In genomic region chr4:146350114-146350513, GRCh38 we compare ENCODE assay signal across 8 cellular contexts.
A peak's percentile ranks its signal among the peaks of the same experiment; 100 is the strongest.
DNase-seq lines count a peak whose midpoint lies in the region; ATAC-seq, FAIRE-seq and TF ChIP-seq lines count a peak whose summit lies in the region.
"Not testable (repeated sequence)": the region's sequence is repeated elsewhere in the genome, so short reads cannot be mapped to it uniquely, and the experiment has no call there.

No MANE protein-coding gene starts in this region.

- H3K9me3 ChIP-seq in A549; left ventricle myocardium inferior (replicated peaks): not testable (repeated sequence)

- not testable (repeated sequence) for H3K27ac ChIP-seq in A549; left ventricle myocardium inferior (replicated peaks)

- not testable (repeated sequence) for H3K36me3 ChIP-seq in H7 (replicated peaks; ENCODE audit: control insufficient read depth, insufficient read depth, low read length); left ventricle myocardium inferior

- not testable (repeated sequence) for ATAC-seq in A549; activated B cell treated with CpG ODN at 0.5 μM for 24 hours (ENCODE audit: low read depth)

- H3K36me3 Mint-ChIP-seq in activated B cell treated with CpG ODN at 0.5 μM for 24 hours (ENCODE audit: low read depth); chondrocyte (ENCODE audit: low read depth); mesothelial cell of epicardium; progenitor cell of endocrine pancreas (ENCODE audit: insufficient read depth): not testable (repeated sequence)

- not testable (repeated sequence) for TF ChIP-seq RAD21 in A549 (conservative IDR thresholded peaks at IDR 0.05 in 1 of 2, IDR thresholded peaks at IDR 0.05 in 1 of 2)

- not testable (repeated sequence) for FAIRE-seq in A549 (lab: Jason Lieb, UNC)

- TF ChIP-seq CTCF in A549 (IDR thresholded peaks at IDR 0.05); activated B cell treated with CpG ODN at 0.5 μM for 24 hours (IDR thresholded peaks at IDR 0.05); chondrocyte (IDR thresholded peaks at IDR 0.05); left ventricle myocardium inferior (IDR thresholded peaks at IDR 0.05; ENCODE audit: borderline replicate concordance); mesothelial cell of epicardium (IDR thresholded peaks at IDR 0.05; ENCODE audit: unreplicated experiment); progenitor cell of endocrine pancreas (IDR thresholded peaks at IDR 0.05; ENCODE audit: unreplicated experiment): not testable (repeated sequence)

- not testable (repeated sequence) for H3K9me3 Mint-ChIP-seq in activated B cell treated with CpG ODN at 0.5 μM for 24 hours; chondrocyte (ENCODE audit: low read depth); mesothelial cell of epicardium; progenitor cell of endocrine pancreas (ENCODE audit: low read depth)

- not testable (repeated sequence) for DNase-seq in A549 (ENCODE audit: low read depth in 1 of 2, low spot score in 1 of 2); H7; Jurkat, Clone E6-1 (ENCODE audit: low read depth, low spot score); activated B cell treated with CpG ODN at 0.5 μM for 24 hours; chondrocyte (ENCODE audit: low spot score); left ventricle myocardium inferior; mesothelial cell of epicardium (ENCODE audit: low spot score in 2 of 2, unreplicated experiment in 2 of 2); progenitor cell of endocrine pancreas (ENCODE audit: low spot score, unreplicated experiment)

- H3K27ac Mint-ChIP-seq in activated B cell treated with CpG ODN at 0.5 μM for 24 hours; chondrocyte (ENCODE audit: unreplicated experiment); mesothelial cell of epicardium: not testable (repeated sequence)
- peak overlapping the region; percentile 88 for H3K27ac Mint-ChIP-seq in progenitor cell of endocrine pancreas

- 88% methylated on average over 6 of the region's 26 CpGs for WGBS in A549 (ENCODE audit: missing lambda C conversion rate)

- H3K27me3 ChIP-seq in H7 (ENCODE audit: control insufficient read depth, insufficient read depth, low read length); left ventricle myocardium inferior (ENCODE audit: low read depth): not testable (repeated sequence)

- H3K4me1 ChIP-seq in A549, left ventricle myocardium inferior: not testable (repeated sequence)

- POLR2A ChIA-PET in A549 (lab: Yijun Ruan, JAX); activated B cell treated with CpG ODN at 0.5 μM for 24 hours (lab: Charles Lee): not testable (repeated sequence)

- H3K4me3 ChIP-seq in A549 (peak overlapping the region; percentile 32; the same call in 1 of the 3 replicates), H7 (ENCODE audit: insufficient read depth, low read depth, low read length) (peak overlapping the region; percentile 24; the same call in 1 of the 2 replicates), left ventricle myocardium inferior (peak overlapping the region; percentile 45)
- peak overlapping the region; percentile 47 for H3K4me3 ChIP-seq in Jurkat, Clone E6-1 (ENCODE audit: low read length)

- H3K4me1 Mint-ChIP-seq in activated B cell treated with CpG ODN at 0.5 μM for 24 hours; chondrocyte (ENCODE audit: low read depth); mesothelial cell of epicardium; progenitor cell of endocrine pancreas (ENCODE audit: low read depth): not testable (repeated sequence)

- H3K27me3 Mint-ChIP-seq in activated B cell treated with CpG ODN at 0.5 μM for 24 hours; chondrocyte (ENCODE audit: low read depth); mesothelial cell of epicardium (ENCODE audit: low read depth); progenitor cell of endocrine pancreas: not testable (repeated sequence)

- CTCF ChIA-PET in A549 (lab: Yijun Ruan, JAX); activated B cell treated with CpG ODN at 0.5 μM for 24 hours (lab: Charles Lee): not testable (repeated sequence)

- intact Hi-C loops in activated B cell treated with CpG ODN at 0.5 μM for 24 hours (cut with micrococcal nuclease); left ventricle myocardium inferior (cut with micrococcal nuclease): not testable (repeated sequence)

- peak overlapping the region; percentile 7 for H3K4me3 Mint-ChIP-seq in activated B cell treated with CpG ODN at 0.5 μM for 24 hours
- peak overlapping the region; percentile 63 for H3K4me3 Mint-ChIP-seq in chondrocyte (ENCODE audit: unreplicated experiment)
- H3K4me3 Mint-ChIP-seq in mesothelial cell of epicardium: peak overlapping the region; percentile 62
- H3K4me3 Mint-ChIP-seq in progenitor cell of endocrine pancreas (ENCODE audit: low read depth): peak overlapping the region; percentile 72

- TF ChIP-seq POLR2A in A549 (IDR thresholded peaks at IDR 0.05; ENCODE audit: low read length): not testable (repeated sequence)

- H3K4me2 ChIP-seq in A549: 0 out of 3 replicates have a peak overlapping the region, but pooled peaks have one; percentile 33

- TF ChIP-seq EP300 in A549 (IDR thresholded peaks at IDR 0.05): not testable (repeated sequence)

Comparison
In these comparisons a context has a peak if more than half of its experiments do, and no peak if none do; other contexts are left out.
1. H3K4me3 Mint-ChIP-seq: peak in every context shown above with its lines; median percentile 72 in progenitor cell of endocrine pancreas; 63 in chondrocyte; 62 in mesothelial cell of epicardium; 7 in activated B cell treated with CpG ODN at 0.5 μM for 24 hours.